Comparison of ENCODE assay signal across 1 cellular context in the genomic region with DNA sequence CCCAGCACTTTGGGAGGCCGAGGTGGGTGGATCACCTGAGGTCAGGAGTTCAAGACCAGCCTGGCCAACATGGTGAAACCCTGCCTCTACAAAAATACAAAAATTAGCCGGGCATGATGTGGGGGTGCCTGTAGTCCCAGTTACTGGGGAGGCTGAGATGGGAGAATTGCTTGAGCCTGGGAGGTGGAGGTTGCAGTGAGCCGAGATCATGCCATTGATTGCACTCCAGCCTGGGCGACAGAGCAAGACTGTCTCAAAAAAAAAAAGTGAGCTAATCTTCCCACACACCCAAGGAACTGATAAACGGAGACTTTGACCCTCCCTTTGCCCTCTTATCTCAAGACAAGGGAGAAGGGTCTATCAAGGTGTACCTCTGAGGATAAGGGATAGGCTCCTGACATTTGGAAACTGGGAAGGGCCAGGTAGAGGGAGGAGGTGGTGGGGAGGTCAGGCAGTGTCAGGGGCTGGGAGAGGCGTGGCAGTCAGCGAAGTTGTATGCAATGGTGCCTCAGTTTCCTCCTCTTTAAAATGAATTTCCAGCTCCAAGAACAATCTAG.
A peak's percentile ranks its signal among the peaks of the same experiment; 100 is the strongest.
TF ChIP-seq lines count a peak whose summit lies in the region.
"Not testable (repeated sequence)": the region's sequence is repeated elsewhere in the genome, so short reads cannot be mapped to it uniquely, and the experiment has no call there.

No MANE protein-coding gene starts in this region.

TF ChIP-seq in K562, 482 proteins besides CTCF, POLR2A, EP300 and RAD21:
- TF ChIP-seq ZNF766 (CRISPR knock-in tag; conservative IDR thresholded peaks at IDR 0.05) (peak; percentile 78), NR2C2 (tag; IDR thresholded peaks at IDR 0.05) (0 out of 2 replicates have a peak, but pooled peaks have one; percentile 23), ZEB2 (IDR thresholded peaks at IDR 0.05) (peak; percentile 87), ZNF384 (IDR thresholded peaks at IDR 0.05; ENCODE audit: low read depth, low read length) (peak; percentile 75), POLR2AphosphoS5 (IDR thresholded peaks at IDR 0.05; ENCODE audit: control insufficient read depth, insufficient read depth, low read depth, low read length) (peak; percentile 25; the same call in 1 of the 2 replicates), NCOR1 (IDR thresholded peaks at IDR 0.05) (peak; percentile 73), CBFA2T2 (conservative IDR thresholded peaks at IDR 0.05) (peak; percentile 78), SMARCE1 (IDR thresholded peaks at IDR 0.05) (peak; percentile 51; the same call in 1 of the 2 replicates), NR2C1 (tag; IDR thresholded peaks at IDR 0.05) (peak; percentile 38; the same call in 1 of the 2 replicates), MTA1 (IDR thresholded peaks at IDR 0.05; ENCODE audit: borderline replicate concordance) (0 out of 2 replicates have a peak, but pooled peaks have one; percentile 39), RCOR1 (IDR thresholded peaks at IDR 0.05; ENCODE audit: borderline replicate concordance in 1 of 2, low read depth in 2 of 2, low read length in 2 of 2) (peak in 1 of 2 experiments; percentile 35; a peak in 1 of 4 replicates), SMAD4 (CRISPR knock-in tag; conservative IDR thresholded peaks at IDR 0.05) (0 out of 2 replicates have a peak, but pooled peaks have one; percentile 20), NFIC (IDR thresholded peaks at IDR 0.05) (peak; percentile 33; the same call in 1 of the 2 replicates), MTA2 (IDR thresholded peaks at IDR 0.05; ENCODE audit: low read depth) (peak; percentile 71), ATF7 (IDR thresholded peaks at IDR 0.05) (0 out of 2 replicates have a peak, but pooled peaks have one; percentile 13), SOX6 (IDR thresholded peaks at IDR 0.05) (peak; percentile 58), DPF2 (IDR thresholded peaks at IDR 0.05) (peak; percentile 80), ARID1B (IDR thresholded peaks at IDR 0.05) (peak; percentile 80), SMARCA4 (IDR thresholded peaks at IDR 0.05) (peak; percentile 67), TEAD4 (IDR thresholded peaks at IDR 0.05; ENCODE audit: low read length) (peak; percentile 68), GATAD2A (IDR thresholded peaks at IDR 0.05) (peak; percentile 55; the same call in 1 of the 2 replicates), TCF3 (CRISPR knock-in tag; IDR thresholded peaks at IDR 0.05) (peak; percentile 79), CTBP1 (IDR thresholded peaks at IDR 0.05; ENCODE audit: borderline replicate concordance) (peak; percentile 46; the same call in 1 of the 2 replicates), CCNT2 (IDR thresholded peaks at IDR 0.05; ENCODE audit: borderline replicate concordance, extremely low read depth, insufficient read length, low read depth, low read length) (peak; percentile 40), CBFA2T3 (IDR thresholded peaks at IDR 0.05) (peak; percentile 88), KDM1A (IDR thresholded peaks at IDR 0.05) (0 out of 4 replicates have a peak, but pooled peaks of 1 of the 2 experiments have one; percentile 6), MYNN (IDR thresholded peaks at IDR 0.05) (0 out of 2 replicates have a peak, but pooled peaks have one; percentile 21), TAL1 (IDR thresholded peaks at IDR 0.05) (peak; percentile 78)
- TF ChIP-seq, protein P1, sequence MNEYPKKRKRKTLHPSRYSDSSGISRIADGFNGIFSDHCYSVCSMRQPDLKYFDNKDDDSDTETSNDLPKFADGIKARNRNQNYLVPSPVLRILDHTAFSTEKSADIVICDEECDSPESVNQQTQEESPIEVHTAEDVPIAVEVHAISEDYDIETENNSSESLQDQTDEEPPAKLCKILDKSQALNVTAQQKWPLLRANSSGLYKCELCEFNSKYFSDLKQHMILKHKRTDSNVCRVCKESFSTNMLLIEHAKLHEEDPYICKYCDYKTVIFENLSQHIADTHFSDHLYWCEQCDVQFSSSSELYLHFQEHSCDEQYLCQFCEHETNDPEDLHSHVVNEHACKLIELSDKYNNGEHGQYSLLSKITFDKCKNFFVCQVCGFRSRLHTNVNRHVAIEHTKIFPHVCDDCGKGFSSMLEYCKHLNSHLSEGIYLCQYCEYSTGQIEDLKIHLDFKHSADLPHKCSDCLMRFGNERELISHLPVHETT (CRISPR knock-in tag; conservative IDR thresholded peaks at IDR 0.05 in 1 of 2, IDR thresholded peaks at IDR 0.05 in 1 of 2): peak in 1 of 2 experiments; percentile 40; a peak in 1 of 4 replicates
- TF ChIP-seq, protein P2, sequence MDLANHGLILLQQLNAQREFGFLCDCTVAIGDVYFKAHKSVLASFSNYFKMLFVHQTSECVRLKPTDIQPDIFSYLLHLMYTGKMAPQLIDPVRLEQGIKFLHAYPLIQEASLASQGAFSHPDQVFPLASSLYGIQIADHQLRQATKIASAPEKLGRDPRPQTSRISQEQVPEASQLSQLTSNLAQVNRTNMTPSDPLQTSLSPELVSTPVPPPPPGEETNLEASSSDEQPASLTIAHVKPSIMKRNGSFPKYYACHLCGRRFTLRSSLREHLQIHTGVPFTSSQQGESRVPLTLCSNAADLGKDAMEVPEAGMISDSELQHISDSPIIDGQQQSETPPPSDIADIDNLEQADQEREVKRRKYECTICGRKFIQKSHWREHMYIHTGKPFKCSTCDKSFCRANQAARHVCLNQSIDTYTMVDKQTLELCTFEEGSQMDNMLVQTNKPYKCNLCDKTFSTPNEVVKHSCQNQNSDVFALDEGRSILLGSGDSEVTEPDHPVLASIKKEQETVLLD (IDR thresholded peaks at IDR 0.05): 0 out of 2 replicates have a peak, but pooled peaks have one; percentile 38
- TF ChIP-seq NR2C2 (CRISPR knock-in tag; IDR thresholded peaks at IDR 0.05); NR2C1 (IDR thresholded peaks at IDR 0.05); TEAD4 (CRISPR knock-in tag; IDR thresholded peaks at IDR 0.05; ENCODE audit: borderline replicate concordance); MYNN (CRISPR knock-in tag; IDR thresholded peaks at IDR 0.05): not testable (repeated sequence)
- TF ChIP-seq, protein P3, sequence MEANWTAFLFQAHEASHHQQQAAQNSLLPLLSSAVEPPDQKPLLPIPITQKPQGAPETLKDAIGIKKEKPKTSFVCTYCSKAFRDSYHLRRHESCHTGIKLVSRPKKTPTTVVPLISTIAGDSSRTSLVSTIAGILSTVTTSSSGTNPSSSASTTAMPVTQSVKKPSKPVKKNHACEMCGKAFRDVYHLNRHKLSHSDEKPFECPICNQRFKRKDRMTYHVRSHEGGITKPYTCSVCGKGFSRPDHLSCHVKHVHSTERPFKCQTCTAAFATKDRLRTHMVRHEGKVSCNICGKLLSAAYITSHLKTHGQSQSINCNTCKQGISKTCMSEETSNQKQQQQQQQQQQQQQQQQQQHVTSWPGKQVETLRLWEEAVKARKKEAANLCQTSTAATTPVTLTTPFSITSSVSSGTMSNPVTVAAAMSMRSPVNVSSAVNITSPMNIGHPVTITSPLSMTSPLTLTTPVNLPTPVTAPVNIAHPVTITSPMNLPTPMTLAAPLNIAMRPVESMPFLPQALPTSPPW (CRISPR knock-in tag; IDR thresholded peaks at IDR 0.05): peak; percentile 31; the same call in 1 of the 2 replicates
TF ChIP-seq in K562: peak in this region for 31; not testable (repeated sequence) for 451.
